Comparison of ENCODE assay signal across 1 cellular context in genomic region chr15:73696641-73697001, GRCh38.
A peak's percentile ranks its signal among the peaks of the same experiment; 100 is the strongest.
TF ChIP-seq lines count a peak whose summit lies in the region.

No MANE protein-coding gene starts in this region.

TF ChIP-seq in H1, 55 proteins besides CTCF, POLR2A, EP300 and RAD21:
- TF ChIP-seq NRF1 (IDR thresholded peaks at IDR 0.05; ENCODE audit: low read depth, low read length), result no peak
- TF ChIP-seq KDM1A (IDR thresholded peaks at IDR 0.05; ENCODE audit: borderline replicate concordance, low read length), result peak; percentile 63; the same call in 1 of the 2 replicates
